Comparison of ENCODE assay signal across 8 cellular contexts in the genomic region with DNA sequence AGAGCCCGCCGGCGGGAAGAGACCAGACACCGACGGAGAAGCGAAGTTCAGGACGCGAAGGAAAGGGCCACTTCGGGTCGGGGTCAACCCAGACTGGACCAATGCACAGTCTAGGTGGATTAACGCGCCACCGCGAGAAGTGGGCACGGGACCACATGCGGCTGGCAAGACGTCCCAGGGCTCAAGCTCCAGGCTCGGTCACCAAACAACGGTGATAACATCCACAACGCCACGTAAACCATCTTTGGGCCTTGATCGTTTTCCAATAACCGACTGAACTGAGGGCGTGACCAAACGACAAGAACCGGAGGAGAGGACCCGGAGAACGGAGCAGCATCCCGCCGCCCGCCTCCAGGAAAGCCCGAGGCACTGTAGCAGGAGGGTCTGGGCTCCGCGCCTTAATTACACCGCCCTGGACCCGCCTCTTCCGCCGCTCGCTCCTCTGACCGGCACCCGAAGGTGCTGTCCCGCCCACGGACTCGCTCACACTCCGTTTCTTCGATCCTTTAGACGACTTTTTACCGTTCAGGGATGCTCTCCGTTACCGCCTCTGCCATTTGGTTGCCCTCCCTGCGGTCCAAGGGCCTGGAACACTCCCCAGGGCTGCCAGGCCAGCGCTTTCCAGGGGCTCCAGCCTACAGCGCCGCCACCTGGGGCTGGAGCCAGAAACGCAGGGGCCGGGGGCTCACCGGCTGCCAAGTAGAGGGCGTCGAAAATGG. TPM values are rescaled to one million over a fixed set of nuclear protein-coding genes. Genes with fewer than 3 reads are reported as not detected.
A peak's percentile ranks its signal among the peaks of the same experiment; 100 is the strongest.
DNase-seq lines count a peak whose midpoint lies in the region; ATAC-seq, FAIRE-seq and TF ChIP-seq lines count a peak whose summit lies in the region.

No MANE protein-coding gene starts in this region.

- WGBS in GM12878 (ENCODE audit: insufficient coverage, insufficient replicate concordance, low lambda C conversion rate, missing lambda C conversion rate) = under 1% methylated on average over 59 of the region's 59 CpGs
- 2% methylated on average over 55 of the region's 59 CpGs for WGBS in smooth muscle cell (ENCODE audit: low lambda C conversion rate)

- RAD21 ChIA-PET in GM12878 (lab: Charles Lee; ENCODE audit: unreplicated experiment) = interaction anchor here (0.7 to 1.7 kb wide), 3 partner anchors 18 to 693 kb away, joined by 3 to 5 read pairs (median 4); a partner anchor contains a TSS

- intact Hi-C loops in GM12878 (cut with micrococcal nuclease; ENCODE audit: unreplicated experiment) = no loop called here

- peak overlapping the region; percentile 90 for H3K4me2 ChIP-seq in GM12878 (ENCODE audit: control insufficient read depth, insufficient read depth)
- peak overlapping the region; percentile 94 for H3K4me2 ChIP-seq in smooth muscle cell

- SMC1A ChIA-PET in GM12878 (lab: Charles Lee; ENCODE audit: uncharacterized antibody, unreplicated experiment) = interaction anchor here (0.8 kb wide), 1 partner anchor 131 kb away, joined by 3 read pairs; no protein-coding TSS in a partner anchor

- H3K4me1 ChIP-seq in GM12878 (ENCODE audit: control insufficient read depth, insufficient read depth, low read length) (no peaks in the 10 kb centered on the region; the same call in 1 of the 2 replicates), iPS-18a (ENCODE audit: control insufficient read depth, low read depth, low read length) (no peaks in the 10 kb centered on the region), smooth muscle cell (ENCODE audit: low read depth) (peaks cover 4% of the 10 kb centered on the region)

- H3K79me2 ChIP-seq in GM12878 (ENCODE audit: control insufficient read depth, insufficient read depth, low read length) = peaks cover 4% of the 10 kb centered on the region
- peaks cover 26% of the 10 kb centered on the region for H3K79me2 ChIP-seq in smooth muscle cell (ENCODE audit: low read depth)

- H3K9ac ChIP-seq in GM12878 (ENCODE audit: control insufficient read depth, insufficient read depth, low read length) (peak overlapping the region; percentile 55), iPS-18a (ENCODE audit: low read length) (peak overlapping the region; percentile 36), smooth muscle cell (ENCODE audit: low read depth) (peak overlapping the region; percentile 56)

- peak; percentile 87 for TF ChIP-seq POLR2A in GM12878 (IDR thresholded peaks at IDR 0.05; ENCODE audit: low read depth, low read length)

- H3K36me3 ChIP-seq in H7 (replicated peaks; ENCODE audit: control insufficient read depth, insufficient read depth, low read length) (no peaks in the 10 kb centered on the region), GM12878 (ENCODE audit: control insufficient read depth in 2 of 2, insufficient read depth in 2 of 2, low read length in 1 of 2) (no peaks in the 10 kb centered on the region), iPS-18a (ENCODE audit: control insufficient read depth, low read depth, low read length) (no peaks in the 10 kb centered on the region), smooth muscle cell (ENCODE audit: low read depth) (no peaks in the 10 kb centered on the region)

- CTCF ChIA-PET in GM12878 (lab: Yijun Ruan, JAX) = interaction anchor here (1.0 to 2.1 kb wide), 6 partner anchors 17 to 693 kb away, joined by 3 to 7 read pairs (median 6); no protein-coding TSS in a partner anchor

- H4K20me1 ChIP-seq in GM12878 (ENCODE audit: control insufficient read depth, insufficient read depth) = no peaks in the 10 kb centered on the region
- H4K20me1 ChIP-seq in smooth muscle cell (ENCODE audit: low read depth) = no peaks in the 10 kb centered on the region

- no peak for TF ChIP-seq EP300 in GM12878 (IDR thresholded peaks at IDR 0.05; ENCODE audit: borderline replicate concordance in 1 of 2, control insufficient read depth in 1 of 2, low read depth in 2 of 2, low read length in 2 of 2)

- BruUV-seq in GM12878 (replicated peaks; lab: Mats Ljungman, UMichigan) = no TSS peak

- H3K9me3 ChIP-seq in GM12878 (replicated peaks; ENCODE audit: control insufficient read depth, insufficient read depth, low read length) (no peaks in the 10 kb centered on the region; the same call in 2 of the 3 replicates), iPS-18a (ENCODE audit: control insufficient read depth, low read depth, low read length) (no peaks in the 10 kb centered on the region), smooth muscle cell (replicated peaks; ENCODE audit: low read depth) (no peaks in the 10 kb centered on the region)

- peak; percentile 97 for ATAC-seq in GM12878

- H2AFZ ChIP-seq in GM12878 (ENCODE audit: control insufficient read depth, low read depth, low read length) (peak overlapping the region; percentile 97), smooth muscle cell (ENCODE audit: low read depth) (peak overlapping the region; percentile 88)

- TF ChIP-seq RAD21 in GM12878 (IDR thresholded peaks at IDR 0.05; ENCODE audit: insufficient read depth, low read depth, low read length) = peak; percentile 37

- peak; percentile 58 for TF ChIP-seq CTCF in GM12865 (IDR thresholded peaks at IDR 0.05; ENCODE audit: insufficient read depth, low read depth, low read length, missing control alignments)
- peak; percentile 61 to 78 (median 66) for TF ChIP-seq CTCF in GM12878 (IDR thresholded peaks at IDR 0.05 in 2 of 3, conservative IDR thresholded peaks at IDR 0.05 in 1 of 3; ENCODE audit: control insufficient read depth in 2 of 3, extremely low read depth in 1 of 3, insufficient read depth in 1 of 3, low read depth in 3 of 3, low read length in 3 of 3)
- TF ChIP-seq CTCF in smooth muscle cell (IDR thresholded peaks at IDR 0.05; ENCODE audit: borderline replicate concordance, insufficient read depth, poor library complexity, severe bottlenecking) = peak; percentile 44

- DNase-seq in GM12865 (ENCODE audit: low read depth) (peak; percentile 83), H7 (peak; percentile 82), LoVo (ENCODE audit: low spot score) (peak; percentile 63), T-helper 22 cell (ENCODE audit: low read depth) (peak; percentile 28), GM12878 (ENCODE audit: low read depth, low spot score) (no peak), smooth muscle cell (lab: John Stamatoyannopoulos, UW; ENCODE audit: unreplicated experiment) (peak; percentile 42), HuH-7 (ENCODE audit: low spot score) (no peak)

- POLR2A ChIA-PET in GM12878 (lab: Charles Lee) = no interaction called here

- H3K27ac ChIP-seq in GM12878 (ENCODE audit: control insufficient read depth, insufficient read depth) (peak overlapping the region; percentile 59), iPS-18a (ENCODE audit: low read length) (no peak overlapping the region), smooth muscle cell (ENCODE audit: low read depth) (peak overlapping the region; percentile 13)

- no peaks in the 10 kb centered on the region for H3F3A ChIP-seq in smooth muscle cell (ENCODE audit: low read depth)

- peak; percentile 70 for FAIRE-seq in GM12878 (lab: Jason Lieb, UNC)

- H3K4me3 ChIP-seq in GM12865 (ENCODE audit: low read depth, low read length) (peak overlapping the region; percentile 79), H7 (ENCODE audit: insufficient read depth, low read depth, low read length) (peak overlapping the region; percentile 49), GM12878 (peak overlapping the region; percentile 71), iPS-18a (ENCODE audit: low read length) (peak overlapping the region; percentile 68), smooth muscle cell (peak overlapping the region; percentile 69)

- H3K27me3 ChIP-seq in H7 (ENCODE audit: control insufficient read depth, insufficient read depth, low read length) (no peaks in the 10 kb centered on the region), GM12878 (replicated peaks in 1 of 2; ENCODE audit: control insufficient read depth in 2 of 2, insufficient read depth in 2 of 2, low read length in 1 of 2) (no peaks in the 10 kb centered on the region; a peak in 1 of 4 replicates), iPS-18a (ENCODE audit: control insufficient read depth, insufficient read depth, low read length) (no peaks in the 10 kb centered on the region), smooth muscle cell (ENCODE audit: low read depth) (no peaks in the 10 kb centered on the region)

- in situ Hi-C loops in GM12878 (cut with MboI) = no loop called here

RNA-seq across cellular contexts. Expression of a gene that starts 44.1 kb away (rescaled TPM):
- total RNA-seq in H7 (2014; rRNA removed; shearing (Covaris generic)) = 0.97 and 2.1 TPM in 2 replicates
- total RNA-seq in GM12878 (2013; cell fraction: nucleolus; rRNA removed) = not detected in 2 replicates
- not detected in 2 replicates for total RNA-seq in GM12878 (2014; rRNA removed)
- total RNA-seq in GM12878 (2014; rRNA removed; fragmentation: Illumina TruSeq; extraction: Trizol) = not detected in 2 replicates
- total RNA-seq in GM12878 (2021) = not detected in 2 replicates
- polyA plus RNA-seq in GM12878 (2011; ENCODE audit: low read depth) = not detected
- not detected in 2 replicates for polyA plus RNA-seq in GM12878 (2011; rRNA removed)
- not detected in 2 replicates for polyA plus RNA-seq in GM12878 (2011; cell fraction: cytosol; rRNA removed)
- not detected in 2 replicates for polyA plus RNA-seq in GM12878 (2011; cell fraction: nucleus; rRNA removed)
- polyA plus RNA-seq in GM12878 (2012) = not detected in 2 replicates
- not detected in 2 replicates for polyA plus RNA-seq in GM12878 (2014; fragmentation: Illumina TruSeq; extraction: Trizol)
- not detected for polyA plus RNA-seq in GM12878 (2014; fragmentation: Nextera tagmentation; extraction: Ambion mirVana)
- not detected in 2 replicates for polyA plus RNA-seq in GM12878 (2014; rRNA removed)
- polyA plus RNA-seq in GM12878 (2016; fragmentation: Nextera tagmentation; extraction: Ambion mirVana) = not detected
- not detected in 2 replicates for polyA minus RNA-seq in GM12878 (2011; rRNA and poly(A)+ RNA removed)
- polyA minus RNA-seq in GM12878 (2011; cell fraction: cytosol; rRNA and poly(A)+ RNA removed) = not detected in 2 replicates
- not detected in 2 replicates for polyA minus RNA-seq in GM12878 (2011; cell fraction: nucleus; rRNA and poly(A)+ RNA removed)
- total RNA-seq in smooth muscle cell = not detected in 2 replicates
- polyA plus RNA-seq in smooth muscle cell = not detected in 2 replicates

RNA-seq across cellular contexts. Expression of a gene that starts 46.9 kb away (rescaled TPM):
- 3.3 and 4.5 TPM in 2 replicates for total RNA-seq in H7 (2014; rRNA removed; shearing (Covaris generic))
- 6.0 and 6.1 TPM in 2 replicates for total RNA-seq in GM12878 (2013; cell fraction: nucleolus; rRNA removed)
- total RNA-seq in GM12878 (2014; rRNA removed) (3.3 and 3.4 TPM in 2 replicates), GM12878 (2014; rRNA removed; fragmentation: Illumina TruSeq; extraction: Trizol) (3.8 and 4.7 TPM in 2 replicates), GM12878 (2021) (5.3 and 6.4 TPM in 2 replicates), smooth muscle cell (1.6 and 4.0 TPM in 2 replicates)
- 3.1 TPM for polyA plus RNA-seq in GM12878 (2011; ENCODE audit: low read depth)
- polyA plus RNA-seq in GM12878 (2011; rRNA removed) (2.9 and 4.9 TPM in 2 replicates), GM12878 (2014; fragmentation: Illumina TruSeq; extraction: Trizol) (4.6 and 4.9 TPM in 2 replicates), GM12878 (2014; fragmentation: Nextera tagmentation; extraction: Ambion mirVana) (1 to 10 TPM; 7.6 to 8.7 TPM), GM12878 (2014; rRNA removed) (7.5 and 7.6 TPM in 2 replicates), GM12878 (2016; fragmentation: Nextera tagmentation; extraction: Ambion mirVana) (1 to 10 TPM; 6.1 to 6.6 TPM), smooth muscle cell (8.0 and 8.2 TPM in 2 replicates)
- 6.8 and 8.0 TPM in 2 replicates for polyA plus RNA-seq in GM12878 (2011; cell fraction: cytosol; rRNA removed)
- polyA plus RNA-seq in GM12878 (2011; cell fraction: nucleus; rRNA removed) = 10.9 and 13.6 TPM in 2 replicates
- polyA plus RNA-seq in GM12878 (2012) = 3.7 and 4.0 TPM in 2 replicates
- polyA minus RNA-seq in GM12878 (2011; rRNA and poly(A)+ RNA removed) = 2.9 and 5.9 TPM in 2 replicates
- 2.0 and 2.2 TPM in 2 replicates for polyA minus RNA-seq in GM12878 (2011; cell fraction: cytosol; rRNA and poly(A)+ RNA removed)
- polyA minus RNA-seq in GM12878 (2011; cell fraction: nucleus; rRNA and poly(A)+ RNA removed) = 10.4 and 18.6 TPM in 2 replicates

RNA-seq across cellular contexts. Expression of a gene that starts 52.5 kb away (rescaled TPM):
- total RNA-seq in H7 (2014; rRNA removed; shearing (Covaris generic)) = 0.87 TPM in 1 of 2 replicates, not detected in the other
- not detected in 2 replicates for total RNA-seq in GM12878 (2013; cell fraction: nucleolus; rRNA removed)
- total RNA-seq in GM12878 (2014; rRNA removed) (not detected in 2 replicates), GM12878 (2014; rRNA removed; fragmentation: Illumina TruSeq; extraction: Trizol) (not detected in 2 replicates), GM12878 (2021) (not detected in 2 replicates), smooth muscle cell (not detected in 2 replicates)
- not detected for polyA plus RNA-seq in GM12878 (2011; ENCODE audit: low read depth)
- polyA plus RNA-seq in GM12878 (2011; rRNA removed) (not detected in 2 replicates), GM12878 (2014; fragmentation: Illumina TruSeq; extraction: Trizol) (not detected in 2 replicates), GM12878 (2014; fragmentation: Nextera tagmentation; extraction: Ambion mirVana) (not detected), GM12878 (2014; rRNA removed) (not detected in 2 replicates), GM12878 (2016; fragmentation: Nextera tagmentation; extraction: Ambion mirVana) (not detected), smooth muscle cell (0.53 TPM in 1 of 2 replicates, not detected in the other)
- not detected in 2 replicates for polyA plus RNA-seq in GM12878 (2011; cell fraction: cytosol; rRNA removed)
- polyA plus RNA-seq in GM12878 (2011; cell fraction: nucleus; rRNA removed) = not detected in 2 replicates
- polyA plus RNA-seq in GM12878 (2012) = not detected in 2 replicates
- polyA minus RNA-seq in GM12878 (2011; rRNA and poly(A)+ RNA removed) = not detected in 2 replicates
- polyA minus RNA-seq in GM12878 (2011; cell fraction: cytosol; rRNA and poly(A)+ RNA removed) = not detected in 2 replicates
- polyA minus RNA-seq in GM12878 (2011; cell fraction: nucleus; rRNA and poly(A)+ RNA removed) = not detected in 2 replicates

RNA-seq across cellular contexts. Expression of a gene that starts 59.8 kb away (rescaled TPM):
- not detected in 2 replicates for total RNA-seq in H7 (2014; rRNA removed; shearing (Covaris generic))
- 0.98 and 1.2 TPM in 2 replicates for total RNA-seq in GM12878 (2013; cell fraction: nucleolus; rRNA removed)
- total RNA-seq in GM12878 (2014; rRNA removed) (not detected in 2 replicates), GM12878 (2014; rRNA removed; fragmentation: Illumina TruSeq; extraction: Trizol) (not detected in 2 replicates), GM12878 (2021) (not detected in 2 replicates), smooth muscle cell (not detected in 2 replicates)
- polyA plus RNA-seq in GM12878 (2011; ENCODE audit: low read depth) = not detected
- polyA plus RNA-seq in GM12878 (2011; rRNA removed) (0.08 TPM in 1 of 2 replicates, not detected in the other), GM12878 (2014; fragmentation: Illumina TruSeq; extraction: Trizol) (not detected in 2 replicates), GM12878 (2014; fragmentation: Nextera tagmentation; extraction: Ambion mirVana) (not detected), GM12878 (2014; rRNA removed) (not detected in 2 replicates), GM12878 (2016; fragmentation: Nextera tagmentation; extraction: Ambion mirVana) (not detected), smooth muscle cell (not detected in 2 replicates)
- not detected in 2 replicates for polyA plus RNA-seq in GM12878 (2011; cell fraction: cytosol; rRNA removed)
- polyA plus RNA-seq in GM12878 (2011; cell fraction: nucleus; rRNA removed) = 0.15 and 0.37 TPM in 2 replicates
- polyA plus RNA-seq in GM12878 (2012) = not detected in 2 replicates
- polyA minus RNA-seq in GM12878 (2011; rRNA and poly(A)+ RNA removed) = not detected in 2 replicates
- polyA minus RNA-seq in GM12878 (2011; cell fraction: cytosol; rRNA and poly(A)+ RNA removed) = not detected in 2 replicates
- 0.24 and 1.3 TPM in 2 replicates for polyA minus RNA-seq in GM12878 (2011; cell fraction: nucleus; rRNA and poly(A)+ RNA removed)

Comparison
In these comparisons a context has a peak if more than half of its experiments do, and no peak if none do; other contexts are left out.
1. DNase-seq: peak in GM12865 (single experiment), H7 (single experiment), LoVo (single experiment), T-helper 22 cell (single experiment) and smooth muscle cell (single experiment); none in GM12878 (single experiment) and HuH-7 (single experiment).
2. Peak in every context shown above with its lines, with median percentiles within 50 percentile points of each other: H3K4me3 ChIP-seq, CTCF ChIP-seq and H3K9ac ChIP-seq.